In the genomic region with DNA sequence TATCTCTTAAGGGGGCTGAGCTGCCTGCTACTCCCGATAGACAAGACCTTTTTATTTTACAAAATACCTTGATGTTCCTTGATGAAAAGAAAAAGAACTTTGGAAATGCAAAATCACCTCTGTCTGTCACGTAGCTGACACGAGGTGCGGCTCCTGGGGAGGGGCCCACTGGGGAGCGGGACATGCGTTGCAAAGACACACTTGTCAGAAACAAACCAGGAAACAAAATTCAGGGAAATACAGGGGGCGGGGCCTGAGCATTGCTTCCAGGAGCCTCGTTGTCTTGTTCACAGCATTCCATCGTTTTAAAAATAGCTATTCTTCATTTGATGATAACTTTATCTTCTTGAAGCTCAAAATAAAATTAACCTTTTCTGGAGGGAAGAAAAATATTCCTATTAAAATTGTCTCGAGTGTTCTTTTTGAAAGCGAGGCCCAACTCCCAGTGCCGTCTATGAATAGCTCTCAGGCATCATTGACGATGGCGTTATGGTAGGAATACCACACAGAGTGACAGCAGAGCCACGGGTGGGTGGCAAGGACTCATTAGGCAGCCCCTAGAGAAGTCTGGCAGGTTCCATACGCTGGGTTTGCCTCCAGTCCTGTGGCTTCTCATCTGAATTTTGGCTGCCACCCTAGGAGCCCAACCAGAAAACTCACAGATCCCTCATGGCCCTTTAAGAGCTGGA, we compare ENCODE assay signal across 2 cellular contexts.
TF ChIP-seq lines count a peak whose summit lies in the region.

No MANE protein-coding gene starts in this region.

TF ChIP-seq in K562, 482 proteins besides CTCF, POLR2A, EP300 and RAD21:
- TF ChIP-seq ETV1 (tag; conservative IDR thresholded peaks at IDR 0.05; ENCODE audit: low read depth): no peak
- no peak for TF ChIP-seq ZNF644 (tag; IDR thresholded peaks at IDR 0.05; ENCODE audit: low read depth)
- TF ChIP-seq, protein P1, sequence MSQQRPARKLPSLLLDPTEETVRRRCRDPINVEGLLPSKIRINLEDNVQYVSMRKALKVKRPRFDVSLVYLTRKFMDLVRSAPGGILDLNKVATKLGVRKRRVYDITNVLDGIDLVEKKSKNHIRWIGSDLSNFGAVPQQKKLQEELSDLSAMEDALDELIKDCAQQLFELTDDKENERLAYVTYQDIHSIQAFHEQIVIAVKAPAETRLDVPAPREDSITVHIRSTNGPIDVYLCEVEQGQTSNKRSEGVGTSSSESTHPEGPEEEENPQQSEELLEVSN (IDR thresholded peaks at IDR 0.05; ENCODE audit: borderline replicate concordance in 1 of 2, extremely low read depth in 1 of 2, insufficient read depth in 1 of 2, insufficient read length in 1 of 2, low read depth in 1 of 2, low read length in 1 of 2, poor library complexity in 1 of 2, severe bottlenecking in 1 of 2): peak in 1 of 2 experiments; percentile 35
- TF ChIP-seq, protein P2, sequence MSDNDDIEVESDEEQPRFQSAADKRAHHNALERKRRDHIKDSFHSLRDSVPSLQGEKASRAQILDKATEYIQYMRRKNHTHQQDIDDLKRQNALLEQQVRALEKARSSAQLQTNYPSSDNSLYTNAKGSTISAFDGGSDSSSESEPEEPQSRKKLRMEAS (CRISPR knock-in tag; IDR thresholded peaks at IDR 0.05): peak; percentile 39; the same call in 1 of the 2 replicates
TF ChIP-seq in K562: peak in this region for 2.

TF ChIP-seq in HepG2, 621 proteins besides CTCF, POLR2A, EP300 and RAD21:
- TF ChIP-seq TCF7 (IDR thresholded peaks at IDR 0.05; ENCODE audit: low read depth) (no peak), ZFY (CRISPR knock-in tag; IDR thresholded peaks at IDR 0.05) (0 out of 2 replicates have a peak, but pooled peaks have one; percentile 11)
